ENCODE assay signal across 8 cellular contexts in genomic region chr13:99033814-99034213, GRCh38. TPM values are rescaled to one million over a fixed set of nuclear protein-coding genes. Genes with fewer than 3 reads are reported as not detected.
DNase-seq lines count a peak whose midpoint lies in the region; ATAC-seq, FAIRE-seq and TF ChIP-seq lines count a peak whose summit lies in the region.

No MANE protein-coding gene starts in this region.

- H4K20me1 ChIP-seq in OCI-LY1 (ENCODE audit: insufficient read depth, low read length), result no peaks in the 10 kb centered on the region

- peak; percentile 45; the same call in 1 of the 2 replicates for TF ChIP-seq CTCF in OCI-LY1 (IDR thresholded peaks at IDR 0.05; ENCODE audit: low read length)

- DNase-seq in A172 (ENCODE audit: low spot score) (peak; percentile 50), myocyte (ENCODE audit: low read depth) (peak; percentile 73), HuH-7.5 (ENCODE audit: low spot score) (no peak)

- no peak overlapping the region for H2AFZ ChIP-seq in OCI-LY1 (ENCODE audit: low read length)

- H3K4me2 ChIP-seq in OCI-LY1 (ENCODE audit: low read length), result no peak overlapping the region

- no peak overlapping the region for H3K27ac ChIP-seq in OCI-LY1 (ENCODE audit: low read depth, low read length, poor library complexity, severe bottlenecking)

- no peaks in the 10 kb centered on the region for H3K79me2 ChIP-seq in OCI-LY1 (ENCODE audit: insufficient read depth, low read length)

- no peaks in the 10 kb centered on the region for H3K9me3 ChIP-seq in OCI-LY1 (ENCODE audit: low read length)

- H3K27me3 ChIP-seq in OCI-LY1 (ENCODE audit: insufficient read depth, low read length), result no peaks in the 10 kb centered on the region

- H3K9me2 ChIP-seq in OCI-LY1 (ENCODE audit: low read depth, low read length), result no peaks in the 10 kb centered on the region

- no peaks in the 10 kb centered on the region for H3K36me3 ChIP-seq in OCI-LY1 (ENCODE audit: insufficient read depth, low read length)

- H3K4me3 ChIP-seq in OCI-LY1 (ENCODE audit: low read depth, low read length, poor library complexity, severe bottlenecking), result no peak overlapping the region

- no peak overlapping the region for H3K9ac ChIP-seq in OCI-LY1 (ENCODE audit: low read length)

- ATAC-seq in GM18868 (IDR thresholded peaks at IDR 0.05; ENCODE audit: unreplicated experiment) (peak; percentile 57), GM19397 (IDR thresholded peaks at IDR 0.05; ENCODE audit: unreplicated experiment) (no peak), HG03378 (IDR thresholded peaks at IDR 0.05; ENCODE audit: unreplicated experiment) (no peak)

- H3K4me1 ChIP-seq in OCI-LY1 (ENCODE audit: insufficient read depth, low read length, severe bottlenecking), result no peaks in the 10 kb centered on the region

- peak; percentile 51 for FAIRE-seq in endometrium (lab: Jason Lieb, UNC)

- H3F3A ChIP-seq in OCI-LY1 (ENCODE audit: insufficient read depth, low read length), result no peaks in the 10 kb centered on the region

RNA-seq across cellular contexts. Expression of gene DOCK9, which starts 56.0 kb away (rescaled TPM):
- total RNA-seq in A172 (2014; rRNA removed; shearing (Covaris generic)), result 51.0 and 153 TPM in 2 replicates
- total RNA-seq in myocyte, result 89.1 and 138 TPM in 2 replicates
- 44.4 TPM for polyA plus RNA-seq in myocyte (2012)
